22 cellular contexts compared by ENCODE assay signal in genomic region chr4:66376921-66377320, GRCh38.
"Had no signal": no experiment of that assay in that cellular context is flagged by ENCODE, and none has a peak within 500 bp of the region (broad histone marks: within the 10 kb centered on the region; RNA-seq: fewer than 3 reads in every experiment).

No MANE protein-coding gene starts in this region.

- H3K27me3 Mint-ChIP-seq: activated CD4-positive, alpha-beta memory T cell treated with anti-CD3 and anti-CD28 coated beads for 36 hours; activated T-cell treated with anti-CD3 and anti-CD28 coated beads, Interleukin-2, amount 50 U/mL, for 24 hours; naive B cell; stimulated activated naive B cell treated with anti-CD40 and anti-IgM and Interleukin-4, amounts not matched to agents 10 μg/mL and 1 μg/mL and 100 μg/mL, for 72 hours had no signal

- H3K36me3 ChIP-seq: adrenal gland, esophagus squamous epithelium, lower lobe of right lung, neural progenitor cell, pancreas, tibial nerve had no signal

- H3K9me3 ChIP-seq: adrenal gland, esophagus squamous epithelium, lower lobe of right lung, pancreas, tibial nerve had no signal

- H3K27me3 ChIP-seq: adrenal gland, esophagus squamous epithelium, foreskin keratinocyte, neural progenitor cell, pancreas, tibial nerve had no signal

- H3K9ac ChIP-seq: neural progenitor cell had no signal

- H3K36me3 Mint-ChIP-seq: activated CD4-positive, alpha-beta memory T cell treated with anti-CD3 and anti-CD28 coated beads for 36 hours; naive B cell; neural progenitor cell; stimulated activated naive B cell treated with anti-CD40 and anti-IgM and Interleukin-4, amounts not matched to agents 10 μg/mL and 1 μg/mL and 100 μg/mL, for 72 hours had no signal

- DNase-seq: activated CD4-positive, alpha-beta memory T cell treated with anti-CD3 and anti-CD28 coated beads for 36 hours; activated CD4-positive, alpha-beta T cell treated with anti-CD3 and anti-CD28 coated beads for 1 hour; activated naive CD4-positive, alpha-beta T cell treated with anti-CD3 and anti-CD28 coated beads, Interleukin-2, amount 50 U/mL, for 16 hours; activated T-cell treated with anti-CD3 and anti-CD28 coated beads, Interleukin-2, amount 50 U/mL, for 24 hours; adrenal gland; central memory CD4-positive, alpha-beta T cell; esophagus squamous epithelium; foreskin keratinocyte; lower lobe of right lung; naive B cell; pancreas; stimulated activated CD4-positive, alpha-beta T cell treated with anti-CD3 and anti-CD28 coated beads, Interleukin-15, amount 100 ng/mL, for 24 hours; stimulated activated CD4-positive, alpha-beta T cell treated with anti-CD3 and anti-CD28 coated beads, Interleukin-4, amount 100 ng/mL, for 1 hour; stimulated activated naive B cell treated with anti-CD40 and anti-IgM and Interleukin-4, amounts not matched to agents 10 μg/mL and 1 μg/mL and 100 μg/mL, for 72 hours; substantia nigra; T-helper 1 cell had no signal

- H3K9me3 Mint-ChIP-seq: neural progenitor cell; stimulated activated naive B cell treated with anti-CD40 and anti-IgM and Interleukin-4, amounts not matched to agents 10 μg/mL and 1 μg/mL and 100 μg/mL, for 72 hours had no signal

- H3K4me1 ChIP-seq: adrenal gland, esophagus squamous epithelium, foreskin keratinocyte, lower lobe of right lung, neural progenitor cell, pancreas, tibial nerve had no signal

- H3K27ac Mint-ChIP-seq: activated CD4-positive, alpha-beta memory T cell treated with anti-CD3 and anti-CD28 coated beads for 36 hours; activated T-cell treated with anti-CD3 and anti-CD28 coated beads, Interleukin-2, amount 50 U/mL, for 24 hours; neural progenitor cell; stimulated activated naive B cell treated with anti-CD40 and anti-IgM and Interleukin-4, amounts not matched to agents 10 μg/mL and 1 μg/mL and 100 μg/mL, for 72 hours had no signal

- H3K4me1 Mint-ChIP-seq: naive B cell; neural progenitor cell; stimulated activated naive B cell treated with anti-CD40 and anti-IgM and Interleukin-4, amounts not matched to agents 10 μg/mL and 1 μg/mL and 100 μg/mL, for 72 hours had no signal

- FAIRE-seq: pancreas had no signal

- H3K4me3 ChIP-seq: adrenal gland, coronary artery, esophagus squamous epithelium, lower lobe of right lung, neural progenitor cell, pancreas, skin epidermis, tibial nerve had no signal

- H3K4me3 Mint-ChIP-seq: activated CD4-positive, alpha-beta memory T cell treated with anti-CD3 and anti-CD28 coated beads for 36 hours; activated T-cell treated with anti-CD3 and anti-CD28 coated beads, Interleukin-2, amount 50 U/mL, for 24 hours; naive B cell; neural progenitor cell; stimulated activated naive B cell treated with anti-CD40 and anti-IgM and Interleukin-4, amounts not matched to agents 10 μg/mL and 1 μg/mL and 100 μg/mL, for 72 hours had no signal

- ATAC-seq: foreskin keratinocyte; lower lobe of right lung; pancreas; SK-N-SH treated with all-trans-retinoic acid at 6 μM for 48 hours; stimulated activated naive B cell treated with anti-CD40 and anti-IgM and Interleukin-4, amounts not matched to agents 10 μg/mL and 1 μg/mL and 100 μg/mL, for 72 hours had no signal

- H3K27ac ChIP-seq: adrenal gland, coronary artery, esophagus squamous epithelium, foreskin keratinocyte, lower lobe of right lung, neural progenitor cell, pancreas, skin epidermis, tibial nerve, VCaP had no signal
